Comparison of ENCODE assay signal across 1 cellular context in the genomic region with DNA sequence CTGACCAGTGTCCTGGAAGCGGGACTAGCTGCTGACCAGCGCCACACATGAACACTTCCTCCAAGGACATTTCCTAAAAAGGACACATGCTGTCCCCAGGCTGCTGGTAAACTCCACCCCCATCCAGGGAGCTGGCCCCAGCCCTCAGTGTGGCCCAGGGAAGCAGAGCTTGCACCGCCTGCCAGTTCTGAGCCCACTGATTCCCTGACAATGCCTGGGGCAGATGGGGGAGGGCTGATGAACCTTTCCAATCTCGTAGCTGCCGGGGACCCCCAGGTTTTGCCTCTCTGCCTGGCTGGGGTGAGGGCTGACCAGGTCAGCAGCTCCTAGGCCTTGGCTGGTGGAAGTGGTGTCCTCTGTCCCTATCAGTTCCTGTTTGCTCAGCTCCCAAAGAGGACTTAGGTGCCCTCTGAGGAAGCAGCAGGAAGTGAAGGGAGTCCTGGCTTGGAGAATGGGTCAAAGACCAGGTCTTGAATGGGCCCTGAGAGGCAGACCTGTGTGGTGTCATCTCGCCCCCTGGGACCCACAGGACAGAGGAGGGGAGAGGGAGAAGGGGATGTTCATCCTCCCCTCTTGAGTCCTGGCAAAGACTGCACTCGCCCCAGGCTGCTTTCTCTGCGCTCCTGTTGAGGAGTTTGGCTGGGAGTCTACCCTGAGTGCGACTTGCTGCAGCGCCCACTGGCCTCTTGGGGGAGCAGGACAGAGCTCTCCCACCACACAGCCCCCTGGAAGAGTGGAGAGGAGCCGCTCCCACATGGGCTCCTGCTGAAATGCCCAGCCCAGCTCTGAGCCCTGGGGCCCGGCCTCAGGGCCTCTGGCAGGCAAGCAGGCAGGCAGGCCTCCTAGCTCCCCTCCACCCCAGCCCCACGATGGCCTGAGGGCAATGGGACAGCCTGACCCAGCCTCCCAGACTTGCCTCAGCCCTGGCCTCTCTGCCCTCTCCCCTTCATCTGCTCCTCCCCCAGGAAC.
A peak's percentile ranks its signal among the peaks of the same experiment; 100 is the strongest.
TF ChIP-seq lines count a peak whose summit lies in the region.

No MANE protein-coding gene starts in this region.

TF ChIP-seq in HepG2, 621 proteins besides CTCF, POLR2A, EP300 and RAD21 (continued from another document and continues in another):
- TF ChIP-seq, protein P1, sequence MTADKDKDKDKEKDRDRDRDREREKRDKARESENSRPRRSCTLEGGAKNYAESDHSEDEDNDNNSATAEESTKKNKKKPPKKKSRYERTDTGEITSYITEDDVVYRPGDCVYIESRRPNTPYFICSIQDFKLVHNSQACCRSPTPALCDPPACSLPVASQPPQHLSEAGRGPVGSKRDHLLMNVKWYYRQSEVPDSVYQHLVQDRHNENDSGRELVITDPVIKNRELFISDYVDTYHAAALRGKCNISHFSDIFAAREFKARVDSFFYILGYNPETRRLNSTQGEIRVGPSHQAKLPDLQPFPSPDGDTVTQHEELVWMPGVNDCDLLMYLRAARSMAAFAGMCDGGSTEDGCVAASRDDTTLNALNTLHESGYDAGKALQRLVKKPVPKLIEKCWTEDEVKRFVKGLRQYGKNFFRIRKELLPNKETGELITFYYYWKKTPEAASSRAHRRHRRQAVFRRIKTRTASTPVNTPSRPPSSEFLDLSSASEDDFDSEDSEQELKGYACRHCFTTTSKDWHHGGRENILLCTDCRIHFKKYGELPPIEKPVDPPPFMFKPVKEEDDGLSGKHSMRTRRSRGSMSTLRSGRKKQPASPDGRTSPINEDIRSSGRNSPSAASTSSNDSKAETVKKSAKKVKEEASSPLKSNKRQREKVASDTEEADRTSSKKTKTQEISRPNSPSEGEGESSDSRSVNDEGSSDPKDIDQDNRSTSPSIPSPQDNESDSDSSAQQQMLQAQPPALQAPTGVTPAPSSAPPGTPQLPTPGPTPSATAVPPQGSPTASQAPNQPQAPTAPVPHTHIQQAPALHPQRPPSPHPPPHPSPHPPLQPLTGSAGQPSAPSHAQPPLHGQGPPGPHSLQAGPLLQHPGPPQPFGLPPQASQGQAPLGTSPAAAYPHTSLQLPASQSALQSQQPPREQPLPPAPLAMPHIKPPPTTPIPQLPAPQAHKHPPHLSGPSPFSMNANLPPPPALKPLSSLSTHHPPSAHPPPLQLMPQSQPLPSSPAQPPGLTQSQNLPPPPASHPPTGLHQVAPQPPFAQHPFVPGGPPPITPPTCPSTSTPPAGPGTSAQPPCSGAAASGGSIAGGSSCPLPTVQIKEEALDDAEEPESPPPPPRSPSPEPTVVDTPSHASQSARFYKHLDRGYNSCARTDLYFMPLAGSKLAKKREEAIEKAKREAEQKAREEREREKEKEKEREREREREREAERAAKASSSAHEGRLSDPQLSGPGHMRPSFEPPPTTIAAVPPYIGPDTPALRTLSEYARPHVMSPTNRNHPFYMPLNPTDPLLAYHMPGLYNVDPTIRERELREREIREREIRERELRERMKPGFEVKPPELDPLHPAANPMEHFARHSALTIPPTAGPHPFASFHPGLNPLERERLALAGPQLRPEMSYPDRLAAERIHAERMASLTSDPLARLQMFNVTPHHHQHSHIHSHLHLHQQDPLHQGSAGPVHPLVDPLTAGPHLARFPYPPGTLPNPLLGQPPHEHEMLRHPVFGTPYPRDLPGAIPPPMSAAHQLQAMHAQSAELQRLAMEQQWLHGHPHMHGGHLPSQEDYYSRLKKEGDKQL (CRISPR knock-in tag; IDR thresholded peaks at IDR 0.05; ENCODE audit: low read depth) = no peak
- TF ChIP-seq SIN3A (IDR thresholded peaks at IDR 0.05; ENCODE audit: borderline replicate concordance, low read depth, low read length) (no peak), ZNF317 (CRISPR knock-in tag; IDR thresholded peaks at IDR 0.05) (no peak), ZBTB7A (CRISPR knock-in tag; IDR thresholded peaks at IDR 0.05) (0 out of 2 replicates have a peak, but pooled peaks have one; percentile 68), ZNF563 (CRISPR knock-in tag; IDR thresholded peaks at IDR 0.05) (no peak), RBM22 (optimal IDR thresholded peaks at IDR 0.05; ENCODE audit: low read length) (peak; percentile 87), KAT8 (CRISPR knock-in tag; IDR thresholded peaks at IDR 0.05) (no peak), TBX2 (CRISPR knock-in tag; IDR thresholded peaks at IDR 0.05; ENCODE audit: borderline replicate concordance) (peak; percentile 56; the same call in 1 of the 2 replicates), ZIK1 (CRISPR knock-in tag; IDR thresholded peaks at IDR 0.05; ENCODE audit: borderline replicate concordance, low read depth) (no peak), ZMYM2 (CRISPR knock-in tag; IDR thresholded peaks at IDR 0.05) (no peak), ZNF678 (CRISPR knock-in tag; IDR thresholded peaks at IDR 0.05) (no peak), SNAI1 (CRISPR knock-in tag; IDR thresholded peaks at IDR 0.05; ENCODE audit: borderline replicate concordance) (no peak), HNF4A (CRISPR knock-in tag; IDR thresholded peaks at IDR 0.05) (peak; percentile 37; the same call in 1 of the 2 replicates), ARID2 (CRISPR knock-in tag; IDR thresholded peaks at IDR 0.05; ENCODE audit: borderline replicate concordance) (no peak), ZNF737 (CRISPR knock-in tag; IDR thresholded peaks at IDR 0.05; ENCODE audit: borderline replicate concordance) (no peak), RFX3 (CRISPR knock-in tag; IDR thresholded peaks at IDR 0.05) (no peak), ZMYM3 (CRISPR knock-in tag; IDR thresholded peaks at IDR 0.05) (peak; percentile 70; the same call in 1 of the 2 replicates), ZNF543 (CRISPR knock-in tag; IDR thresholded peaks at IDR 0.05) (peak; percentile 69; the same call in 1 of the 2 replicates), BORCS8-MEF2B (CRISPR knock-in tag; IDR thresholded peaks at IDR 0.05) (0 out of 2 replicates have a peak, but pooled peaks have one; percentile 12), NONO (IDR thresholded peaks at IDR 0.05) (no peak), NONO (CRISPR knock-in tag; conservative IDR thresholded peaks at IDR 0.05) (peak; percentile 80), ZFX (CRISPR knock-in tag; IDR thresholded peaks at IDR 0.05; ENCODE audit: low read depth) (peak; percentile 81), ZNF552 (CRISPR knock-in tag; IDR thresholded peaks at IDR 0.05; ENCODE audit: borderline replicate concordance) (no peak), ATF7 (IDR thresholded peaks at IDR 0.05) (no peak), ATF7 (CRISPR knock-in tag; IDR thresholded peaks at IDR 0.05) (0 out of 2 replicates have a peak, but pooled peaks have one; percentile 25), ZFY (CRISPR knock-in tag; IDR thresholded peaks at IDR 0.05) (0 out of 2 replicates have a peak, but pooled peaks have one; percentile 30), NFYC (CRISPR knock-in tag; IDR thresholded peaks at IDR 0.05) (no peak), ZNF430 (CRISPR knock-in tag; IDR thresholded peaks at IDR 0.05) (0 out of 2 replicates have a peak, but pooled peaks have one; percentile 59), MED1 (CRISPR knock-in tag; IDR thresholded peaks at IDR 0.05) (peak; percentile 37; the same call in 1 of the 2 replicates)
- TF ChIP-seq, protein P2, sequence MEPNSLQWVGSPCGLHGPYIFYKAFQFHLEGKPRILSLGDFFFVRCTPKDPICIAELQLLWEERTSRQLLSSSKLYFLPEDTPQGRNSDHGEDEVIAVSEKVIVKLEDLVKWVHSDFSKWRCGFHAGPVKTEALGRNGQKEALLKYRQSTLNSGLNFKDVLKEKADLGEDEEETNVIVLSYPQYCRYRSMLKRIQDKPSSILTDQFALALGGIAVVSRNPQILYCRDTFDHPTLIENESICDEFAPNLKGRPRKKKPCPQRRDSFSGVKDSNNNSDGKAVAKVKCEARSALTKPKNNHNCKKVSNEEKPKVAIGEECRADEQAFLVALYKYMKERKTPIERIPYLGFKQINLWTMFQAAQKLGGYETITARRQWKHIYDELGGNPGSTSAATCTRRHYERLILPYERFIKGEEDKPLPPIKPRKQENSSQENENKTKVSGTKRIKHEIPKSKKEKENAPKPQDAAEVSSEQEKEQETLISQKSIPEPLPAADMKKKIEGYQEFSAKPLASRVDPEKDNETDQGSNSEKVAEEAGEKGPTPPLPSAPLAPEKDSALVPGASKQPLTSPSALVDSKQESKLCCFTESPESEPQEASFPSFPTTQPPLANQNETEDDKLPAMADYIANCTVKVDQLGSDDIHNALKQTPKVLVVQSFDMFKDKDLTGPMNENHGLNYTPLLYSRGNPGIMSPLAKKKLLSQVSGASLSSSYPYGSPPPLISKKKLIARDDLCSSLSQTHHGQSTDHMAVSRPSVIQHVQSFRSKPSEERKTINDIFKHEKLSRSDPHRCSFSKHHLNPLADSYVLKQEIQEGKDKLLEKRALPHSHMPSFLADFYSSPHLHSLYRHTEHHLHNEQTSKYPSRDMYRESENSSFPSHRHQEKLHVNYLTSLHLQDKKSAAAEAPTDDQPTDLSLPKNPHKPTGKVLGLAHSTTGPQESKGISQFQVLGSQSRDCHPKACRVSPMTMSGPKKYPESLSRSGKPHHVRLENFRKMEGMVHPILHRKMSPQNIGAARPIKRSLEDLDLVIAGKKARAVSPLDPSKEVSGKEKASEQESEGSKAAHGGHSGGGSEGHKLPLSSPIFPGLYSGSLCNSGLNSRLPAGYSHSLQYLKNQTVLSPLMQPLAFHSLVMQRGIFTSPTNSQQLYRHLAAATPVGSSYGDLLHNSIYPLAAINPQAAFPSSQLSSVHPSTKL (CRISPR knock-in tag; IDR thresholded peaks at IDR 0.05) = peak; percentile 9; the same call in 1 of the 2 replicates
- TF ChIP-seq, protein P3, sequence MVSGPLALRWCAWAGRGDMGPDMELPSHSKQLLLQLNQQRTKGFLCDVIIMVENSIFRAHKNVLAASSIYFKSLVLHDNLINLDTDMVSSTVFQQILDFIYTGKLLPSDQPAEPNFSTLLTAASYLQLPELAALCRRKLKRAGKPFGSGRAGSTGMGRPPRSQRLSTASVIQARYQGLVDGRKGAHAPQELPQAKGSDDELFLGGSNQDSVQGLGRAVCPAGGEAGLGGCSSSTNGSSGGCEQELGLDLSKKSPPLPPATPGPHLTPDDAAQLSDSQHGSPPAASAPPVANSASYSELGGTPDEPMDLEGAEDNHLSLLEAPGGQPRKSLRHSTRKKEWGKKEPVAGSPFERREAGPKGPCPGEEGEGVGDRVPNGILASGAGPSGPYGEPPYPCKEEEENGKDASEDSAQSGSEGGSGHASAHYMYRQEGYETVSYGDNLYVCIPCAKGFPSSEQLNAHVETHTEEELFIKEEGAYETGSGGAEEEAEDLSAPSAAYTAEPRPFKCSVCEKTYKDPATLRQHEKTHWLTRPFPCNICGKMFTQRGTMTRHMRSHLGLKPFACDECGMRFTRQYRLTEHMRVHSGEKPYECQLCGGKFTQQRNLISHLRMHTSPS (CRISPR knock-in tag; IDR thresholded peaks at IDR 0.05; ENCODE audit: low read depth) = 0 out of 2 replicates have a peak, but pooled peaks have one; percentile 3
- TF ChIP-seq, protein P4, sequence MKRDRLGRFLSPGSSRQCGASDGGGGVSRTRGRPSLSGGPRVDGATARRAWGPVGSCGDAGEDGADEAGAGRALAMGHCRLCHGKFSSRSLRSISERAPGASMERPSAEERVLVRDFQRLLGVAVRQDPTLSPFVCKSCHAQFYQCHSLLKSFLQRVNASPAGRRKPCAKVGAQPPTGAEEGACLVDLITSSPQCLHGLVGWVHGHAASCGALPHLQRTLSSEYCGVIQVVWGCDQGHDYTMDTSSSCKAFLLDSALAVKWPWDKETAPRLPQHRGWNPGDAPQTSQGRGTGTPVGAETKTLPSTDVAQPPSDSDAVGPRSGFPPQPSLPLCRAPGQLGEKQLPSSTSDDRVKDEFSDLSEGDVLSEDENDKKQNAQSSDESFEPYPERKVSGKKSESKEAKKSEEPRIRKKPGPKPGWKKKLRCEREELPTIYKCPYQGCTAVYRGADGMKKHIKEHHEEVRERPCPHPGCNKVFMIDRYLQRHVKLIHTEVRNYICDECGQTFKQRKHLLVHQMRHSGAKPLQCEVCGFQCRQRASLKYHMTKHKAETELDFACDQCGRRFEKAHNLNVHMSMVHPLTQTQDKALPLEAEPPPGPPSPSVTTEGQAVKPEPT (CRISPR knock-in tag; IDR thresholded peaks at IDR 0.05; ENCODE audit: low read depth) = no peak
- TF ChIP-seq, protein P5, sequence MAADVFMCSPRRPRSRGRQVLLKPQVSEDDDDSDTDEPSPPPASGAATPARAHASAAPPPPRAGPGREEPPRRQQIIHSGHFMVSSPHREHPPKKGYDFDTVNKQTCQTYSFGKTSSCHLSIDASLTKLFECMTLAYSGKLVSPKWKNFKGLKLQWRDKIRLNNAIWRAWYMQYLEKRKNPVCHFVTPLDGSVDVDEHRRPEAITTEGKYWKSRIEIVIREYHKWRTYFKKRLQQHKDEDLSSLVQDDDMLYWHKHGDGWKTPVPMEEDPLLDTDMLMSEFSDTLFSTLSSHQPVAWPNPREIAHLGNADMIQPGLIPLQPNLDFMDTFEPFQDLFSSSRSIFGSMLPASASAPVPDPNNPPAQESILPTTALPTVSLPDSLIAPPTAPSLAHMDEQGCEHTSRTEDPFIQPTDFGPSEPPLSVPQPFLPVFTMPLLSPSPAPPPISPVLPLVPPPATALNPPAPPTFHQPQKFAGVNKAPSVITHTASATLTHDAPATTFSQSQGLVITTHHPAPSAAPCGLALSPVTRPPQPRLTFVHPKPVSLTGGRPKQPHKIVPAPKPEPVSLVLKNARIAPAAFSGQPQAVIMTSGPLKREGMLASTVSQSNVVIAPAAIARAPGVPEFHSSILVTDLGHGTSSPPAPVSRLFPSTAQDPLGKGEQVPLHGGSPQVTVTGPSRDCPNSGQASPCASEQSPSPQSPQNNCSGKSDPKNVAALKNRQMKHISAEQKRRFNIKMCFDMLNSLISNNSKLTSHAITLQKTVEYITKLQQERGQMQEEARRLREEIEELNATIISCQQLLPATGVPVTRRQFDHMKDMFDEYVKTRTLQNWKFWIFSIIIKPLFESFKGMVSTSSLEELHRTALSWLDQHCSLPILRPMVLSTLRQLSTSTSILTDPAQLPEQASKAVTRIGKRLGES (CRISPR knock-in tag; IDR thresholded peaks at IDR 0.05; ENCODE audit: borderline replicate concordance) = no peak
- TF ChIP-seq, protein P6, sequence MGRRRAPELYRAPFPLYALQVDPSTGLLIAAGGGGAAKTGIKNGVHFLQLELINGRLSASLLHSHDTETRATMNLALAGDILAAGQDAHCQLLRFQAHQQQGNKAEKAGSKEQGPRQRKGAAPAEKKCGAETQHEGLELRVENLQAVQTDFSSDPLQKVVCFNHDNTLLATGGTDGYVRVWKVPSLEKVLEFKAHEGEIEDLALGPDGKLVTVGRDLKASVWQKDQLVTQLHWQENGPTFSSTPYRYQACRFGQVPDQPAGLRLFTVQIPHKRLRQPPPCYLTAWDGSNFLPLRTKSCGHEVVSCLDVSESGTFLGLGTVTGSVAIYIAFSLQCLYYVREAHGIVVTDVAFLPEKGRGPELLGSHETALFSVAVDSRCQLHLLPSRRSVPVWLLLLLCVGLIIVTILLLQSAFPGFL (CRISPR knock-in tag; IDR thresholded peaks at IDR 0.05) = no peak
